ENCODE assay signal across 31 cellular contexts in genomic region chr17:22718689-22719088, GRCh38.
DNase-seq lines count a peak whose midpoint lies in the region; ATAC-seq, FAIRE-seq and TF ChIP-seq lines count a peak whose summit lies in the region.
"Had no signal": no experiment of that assay in that cellular context is flagged by ENCODE, and none has a peak within 500 bp of the region (broad histone marks: within the 10 kb centered on the region; RNA-seq: fewer than 3 reads in every experiment).

No MANE protein-coding gene starts in this region.

- 19% methylated on average over 2 of the region's 2 CpGs for WGBS in esophagus muscularis mucosa

- no peak for DNase-seq in bronchial epithelial cell (ENCODE audit: low read depth)
- peak; percentile 62 for DNase-seq in esophagus muscularis mucosa (ENCODE audit: extremely low spot score)
- DNase-seq in DMS153 treated with DMSO at 0.1 percent for 48 hours (lab: John Stamatoyannopoulos, UW; ENCODE audit: unreplicated experiment): no peak
- DNase-seq: 8988T; ACHN; AML-193; BE2C; C1 segment of cervical spinal cord; Caco-2; Calu3; CD4-positive, alpha-beta memory T cell; CD4-positive, alpha-beta T cell; CD4-positive, CD25-positive, alpha-beta regulatory T cell; CD8-positive, alpha-beta memory T cell; CD8-positive, alpha-beta T cell; COR-L47; DMS 273 treated with DMSO at 0.1 percent for 48 hours; DMS153; DMS53; DMS79; DMS79 treated with DMSO at 0.1 percent for 48 hours; DND-41; EL had no signal

- H3K4me3 ChIP-seq in bronchial epithelial cell (ENCODE audit: low read depth, low read length) (no peak overlapping the region), esophagus muscularis mucosa (no peak overlapping the region)
- H3K4me3 ChIP-seq: A549; BLaER1; BLaER1 treated with 17β-estradiol and CSF1 and Interleukin-3, amounts not matched to agents 10 nM and 100 nM had no signal

- H3K27me3 ChIP-seq in bronchial epithelial cell (ENCODE audit: control insufficient read depth, insufficient read depth, low read length) (no peaks in the 10 kb centered on the region), esophagus muscularis mucosa (no peaks in the 10 kb centered on the region)
- H3K27me3 ChIP-seq: BE2C; BLaER1; BLaER1 treated with 17β-estradiol and CSF1 and Interleukin-3, amounts not matched to agents 10 nM and 100 nM had no signal

- H3K36me3 ChIP-seq in bronchial epithelial cell (ENCODE audit: control insufficient read depth, insufficient read depth, low read length) (no peaks in the 10 kb centered on the region), esophagus muscularis mucosa (no peaks in the 10 kb centered on the region)
- H3K36me3 ChIP-seq: BE2C; BLaER1; BLaER1 treated with 17β-estradiol and CSF1 and Interleukin-3, amounts not matched to agents 10 nM and 100 nM had no signal

- FAIRE-seq in bronchial epithelial cell (lab: Jason Lieb, UNC): peak; percentile 95
- FAIRE-seq: A204.1, A549, D721Med had no signal

- peaks cover 0 to 25% (median 9%) of the 10 kb centered on the region in 4 donors for H3K9me3 ChIP-seq in esophagus muscularis mucosa
- H3K9me3 ChIP-seq: BE2C, Caco-2 had no signal

- H3K27ac ChIP-seq in esophagus muscularis mucosa (replicated peaks in 1 of 4): no peak overlapping the region
- H3K27ac ChIP-seq: 22Rv1; A549; BLaER1; BLaER1 treated with 17β-estradiol and CSF1 and Interleukin-3, amounts not matched to agents 10 nM and 100 nM; C4-2B had no signal

- no peak for TF ChIP-seq POLR2A in esophagus muscularis mucosa (IDR thresholded peaks at IDR 0.05; ENCODE audit: low read depth)

- no peaks in the 10 kb centered on the region for H3K4me1 ChIP-seq in esophagus muscularis mucosa
- H3K4me1 ChIP-seq: A549; BE2C; BLaER1; BLaER1 treated with 17β-estradiol and CSF1 and Interleukin-3, amounts not matched to agents 10 nM and 100 nM; Caco-2 had no signal

- intact Hi-C loops in esophagus muscularis mucosa (cut with DNase I): no loop called here

- TF ChIP-seq CTCF in bronchial epithelial cell (IDR thresholded peaks at IDR 0.05; ENCODE audit: insufficient read depth, low read length, severe bottlenecking): no peak
- no peak for TF ChIP-seq CTCF in esophagus muscularis mucosa (IDR thresholded peaks at IDR 0.05)

- TF ChIP-seq EP300 in esophagus muscularis mucosa (IDR thresholded peaks at IDR 0.05): no peak

- no peak for ATAC-seq in GM18861 (IDR thresholded peaks at IDR 0.05; ENCODE audit: unreplicated experiment)
- ATAC-seq: A549; CD8-positive, alpha-beta T cell had no signal
